In genomic region chr10:31617767-31618166, GRCh38 we compare ENCODE assay signal across 16 cellular contexts.
"Had no signal": no experiment of that assay in that cellular context is flagged by ENCODE, and none has a peak within 500 bp of the region (broad histone marks: within the 10 kb centered on the region; RNA-seq: fewer than 3 reads in every experiment).

No MANE protein-coding gene starts in this region.

- DNase-seq: activated CD4-positive, alpha-beta T cell treated with anti-CD3 and anti-CD28 coated beads for 1 hour; activated CD4-positive, alpha-beta T cell treated with anti-CD3 and anti-CD28 coated beads, Interleukin-2, amount 50 U/mL, for 1 hour; activated CD8-positive, alpha-beta T cell treated with anti-CD3 and anti-CD28 coated beads, Interleukin-2, amount 10 ng/mL, durations not matched to agents 7 days and 5 days; activated naive CD8-positive, alpha-beta T cell treated with anti-CD3 and anti-CD28 coated beads for 36 hours; central memory CD4-positive, alpha-beta T cell; effector memory CD8-positive, alpha-beta T cell; mucosa of descending colon; retina; spleen; stimulated activated CD4-positive, alpha-beta T cell treated with anti-CD3 and anti-CD28 coated beads, Interleukin-4, amount 100 ng/mL, for 1 hour; stomach; T-helper 1 cell; transverse colon had no signal

- H3K9me3 ChIP-seq: mucosa of descending colon, spleen, stomach, suprapubic skin, transverse colon had no signal

- H3K4me1 Mint-ChIP-seq: activated naive CD8-positive, alpha-beta T cell treated with anti-CD3 and anti-CD28 coated beads for 36 hours; memory B cell had no signal

- H3K9me3 Mint-ChIP-seq: activated naive CD8-positive, alpha-beta T cell treated with anti-CD3 and anti-CD28 coated beads for 36 hours; effector memory CD8-positive, alpha-beta T cell; memory B cell had no signal

- H3K27me3 ChIP-seq: spleen, stomach, suprapubic skin, transverse colon had no signal

- H3K4me3 ChIP-seq: mucosa of descending colon, spleen, stomach, suprapubic skin, transverse colon had no signal

- H3K36me3 Mint-ChIP-seq: activated naive CD8-positive, alpha-beta T cell treated with anti-CD3 and anti-CD28 coated beads for 36 hours; memory B cell had no signal

- H3K36me3 ChIP-seq: spleen, stomach, suprapubic skin, transverse colon had no signal

- H3K27ac Mint-ChIP-seq: activated CD8-positive, alpha-beta T cell treated with anti-CD3 and anti-CD28 coated beads, Interleukin-2, amount 10 ng/mL, durations not matched to agents 7 days and 5 days; activated naive CD8-positive, alpha-beta T cell treated with anti-CD3 and anti-CD28 coated beads for 36 hours; effector memory CD8-positive, alpha-beta T cell; memory B cell; progenitor cell of endocrine pancreas had no signal

- ATAC-seq: activated CD8-positive, alpha-beta T cell treated with anti-CD3 and anti-CD28 coated beads, Interleukin-2, amount 10 ng/mL, durations not matched to agents 7 days and 5 days; effector memory CD8-positive, alpha-beta T cell; mucosa of descending colon had no signal

- H3K4me3 Mint-ChIP-seq: activated CD8-positive, alpha-beta T cell treated with anti-CD3 and anti-CD28 coated beads, Interleukin-2, amount 10 ng/mL, durations not matched to agents 7 days and 5 days; activated naive CD8-positive, alpha-beta T cell treated with anti-CD3 and anti-CD28 coated beads for 36 hours; effector memory CD8-positive, alpha-beta T cell; memory B cell had no signal

- H3K27ac ChIP-seq: spleen had no signal
